ENCODE assay signal across 8 cellular contexts in the genomic region with DNA sequence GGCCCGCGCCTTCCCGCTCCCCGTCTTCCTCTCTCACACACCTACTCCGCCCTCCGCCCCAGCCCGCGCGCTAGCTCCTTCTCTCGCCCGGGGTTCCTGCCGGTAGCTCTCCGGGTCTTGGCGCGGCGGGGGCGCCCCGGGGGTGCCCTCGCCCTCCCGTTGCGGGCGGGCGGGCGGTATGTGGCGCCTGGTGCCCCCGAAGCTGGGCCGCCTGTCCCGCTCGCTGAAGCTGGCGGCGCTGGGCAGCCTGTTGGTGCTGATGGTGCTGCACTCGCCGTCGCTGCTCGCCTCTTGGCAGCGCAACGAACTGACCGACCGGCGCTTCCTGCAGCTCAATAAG. TPM values are rescaled to one million over a fixed set of nuclear protein-coding genes. Genes with fewer than 3 reads are reported as not detected.
A peak's percentile ranks its signal among the peaks of the same experiment; 100 is the strongest.
DNase-seq lines count a peak whose midpoint lies in the region; ATAC-seq, FAIRE-seq and TF ChIP-seq lines count a peak whose summit lies in the region.

No MANE protein-coding gene starts in this region.

- POLR2A ChIA-PET in A673 (lab: Charles Lee; ENCODE audit: low non-redundant PET): interaction anchor here (0.6 kb wide), 1 partner anchor 95 kb away, joined by 3 read pairs; no protein-coding TSS in a partner anchor

- intact Hi-C loops in A673 (cut with micrococcal nuclease; ENCODE audit: unreplicated experiment): loop anchor here (2.0 to 10.0 kb wide), 6 partner anchors 285 to 1790 kb away; no protein-coding TSS in a partner anchor
- intact Hi-C loops in lower lobe of right lung (cut with DNase I): loop anchor here (10.0 kb wide), 1 partner anchor 803 kb away; no protein-coding TSS in a partner anchor

- peak overlapping the region; percentile 90 for H3K9ac ChIP-seq in HUES6 (ENCODE audit: low read length)

- no peak for TF ChIP-seq CTCF in A673 (conservative IDR thresholded peaks at IDR 0.05; ENCODE audit: low read depth, low read length)
- TF ChIP-seq CTCF in bronchial epithelial cell (IDR thresholded peaks at IDR 0.05; ENCODE audit: insufficient read depth, low read length, severe bottlenecking): no peak
- TF ChIP-seq CTCF in lower lobe of right lung (IDR thresholded peaks at IDR 0.05): no peak
- no peak for TF ChIP-seq CTCF in tibial nerve (IDR thresholded peaks at IDR 0.05)

- peak overlapping the region; percentile 94 for H3K27ac ChIP-seq in A673 (ENCODE audit: low read depth, low read length, poor library complexity, severe bottlenecking)
- peak overlapping the region; percentile 88 for H3K27ac ChIP-seq in HUES6 (ENCODE audit: low read depth, low read length)
- peak overlapping the region; percentile 98 for H3K27ac ChIP-seq in lower lobe of right lung
- H3K27ac ChIP-seq in tibial nerve: peak overlapping the region; percentile 94 to 100 (median 96)

- FAIRE-seq in bronchial epithelial cell (lab: Jason Lieb, UNC): no peak

- H3K36me3 ChIP-seq in A673 (ENCODE audit: insufficient read depth, low read length, poor library complexity, severe bottlenecking) (no peaks in the 10 kb centered on the region), HUES6 (ENCODE audit: control insufficient read depth, insufficient read depth, low read length) (no peaks in the 10 kb centered on the region), bronchial epithelial cell (ENCODE audit: control insufficient read depth, insufficient read depth, low read length) (no peaks in the 10 kb centered on the region), lower lobe of right lung (no peaks in the 10 kb centered on the region), tibial nerve (no peaks in the 10 kb centered on the region)

- TF ChIP-seq EP300 in tibial nerve (IDR thresholded peaks at IDR 0.05): no peak

- H3K4me1 ChIP-seq in A673 (ENCODE audit: insufficient read depth, low read length, poor library complexity, severe bottlenecking) (peaks cover 25% of the 10 kb centered on the region), HUES6 (ENCODE audit: control insufficient read depth, insufficient read depth, low read length) (peaks cover 21% of the 10 kb centered on the region), lower lobe of right lung (peaks cover 30% of the 10 kb centered on the region), tibial nerve (peaks cover 0 to 31% (median 8%) of the 10 kb centered on the region in 4 donors)

- no TSS peak for BruUV-seq in A673 (replicated peaks; lab: Mats Ljungman, UMichigan)

- H3K27me3 ChIP-seq in A673 (replicated peaks; ENCODE audit: insufficient read depth, low read depth, low read length, poor library complexity): no peaks in the 10 kb centered on the region
- no peaks in the 10 kb centered on the region for H3K27me3 ChIP-seq in HUES6 (ENCODE audit: control insufficient read depth, insufficient read depth, low read length)
- no peaks in the 10 kb centered on the region for H3K27me3 ChIP-seq in bronchial epithelial cell (ENCODE audit: control insufficient read depth, insufficient read depth, low read length)
- no peaks in the 10 kb centered on the region for H3K27me3 ChIP-seq in lower lobe of right lung (ENCODE audit: low read depth)
- H3K27me3 ChIP-seq in tibial nerve: no peaks in the 10 kb centered on the region

- H3K9me3 ChIP-seq in A673 (ENCODE audit: low read depth, low read length, poor library complexity, severe bottlenecking) (no peaks in the 10 kb centered on the region), HUES6 (ENCODE audit: control insufficient read depth, insufficient read depth, low read depth, low read length) (no peaks in the 10 kb centered on the region), lower lobe of right lung (no peaks in the 10 kb centered on the region), tibial nerve (no peaks in the 10 kb centered on the region)

- no peak for TF ChIP-seq POLR2A in tibial nerve (IDR thresholded peaks at IDR 0.05)

- ATAC-seq in lower lobe of right lung (peak in 1 of 2 donors; percentile 28), GM21576 (IDR thresholded peaks at IDR 0.05; ENCODE audit: unreplicated experiment) (no peak), HG03097 (IDR thresholded peaks at IDR 0.05; ENCODE audit: low FRiP score, unreplicated experiment) (no peak)

- H3K4me3 ChIP-seq in A673 (ENCODE audit: low read depth, low read length, poor library complexity, severe bottlenecking) (peak overlapping the region; percentile 90), HUES6 (ENCODE audit: low read depth, low read length) (peak overlapping the region; percentile 93), bronchial epithelial cell (ENCODE audit: low read depth, low read length) (peak overlapping the region; percentile 78), lower lobe of right lung (peak overlapping the region; percentile 93), tibial nerve (peak overlapping the region; percentile 69 to 98 (median 88))

- DNase-seq in A673 (ENCODE audit: low spot score): peak; percentile 65
- no peak for DNase-seq in bronchial epithelial cell (ENCODE audit: low read depth)
- DNase-seq in lower lobe of right lung: no peak
- peak in 1 of 2 donors; percentile 35 for DNase-seq in tibial nerve (ENCODE audit: low spot score in 2 of 2)
- no peak for DNase-seq in stimulated activated CD4-positive, alpha-beta T cell treated with anti-CD3 and anti-CD28 coated beads, Interleukin-4, amount 100 ng/mL, for 24 hours

- WGBS in tibial nerve, 2 donors: 0% methylated on average over 16 to 39 of the region's 40 CpGs

- CTCF ChIA-PET in A673 (lab: Charles Lee): no interaction called here

RNA-seq across cellular contexts. Expression of a gene that starts 0.5 kb away (rescaled TPM):
- total RNA-seq in A673 (2021) (41.9 and 47.7 TPM in 2 replicates), bronchial epithelial cell (19.0 and 35.5 TPM in 2 replicates), lower lobe of right lung (22.4 TPM), tibial nerve (10 to 100 TPM; 24.7 to 42.2 (median 34.2) TPM)
